8 cellular contexts compared by ENCODE assay signal in the genomic region with DNA sequence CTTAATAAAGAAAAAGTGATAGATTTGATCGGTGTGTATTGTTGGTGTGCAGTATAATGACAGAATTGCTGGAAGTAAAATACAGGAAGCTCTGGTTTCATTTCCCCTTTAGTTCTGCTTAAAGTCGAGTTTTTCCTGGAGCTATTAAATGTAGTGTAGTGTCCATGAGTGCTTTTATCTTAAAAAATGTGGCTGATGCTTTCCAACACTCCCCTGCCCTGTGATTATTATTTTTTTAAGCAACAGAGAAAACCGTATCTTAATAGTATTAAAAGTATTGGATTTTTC. TPM values are rescaled to one million over a fixed set of nuclear protein-coding genes. Genes with fewer than 3 reads are reported as not detected.
DNase-seq lines count a peak whose midpoint lies in the region; ATAC-seq and TF ChIP-seq lines count a peak whose summit lies in the region.

No MANE protein-coding gene starts in this region.

- no peaks in the 10 kb centered on the region for H3K36me3 ChIP-seq in endodermal cell (ENCODE audit: control insufficient read depth, insufficient read depth, low read length)

- H3K27ac Mint-ChIP-seq in endodermal cell (peak overlapping the region; percentile 60), progenitor cell of endocrine pancreas (peak overlapping the region; percentile 95)

- WGBS in endodermal cell (ENCODE audit: insufficient coverage in 1 of 2, insufficient read length in 1 of 2), 2 experiments: 73 to 86% methylated on average over 1 to 2 of the region's 3 CpGs

- H3K4me3 ChIP-seq in endodermal cell (ENCODE audit: low read length): peak overlapping the region; percentile 80

- peak; percentile 6 for ATAC-seq in GM19395 (IDR thresholded peaks at IDR 0.05; ENCODE audit: unreplicated experiment)
- no peak for ATAC-seq in HG03108 (IDR thresholded peaks at IDR 0.05; ENCODE audit: unreplicated experiment)
- no peak for ATAC-seq in HG03280 (IDR thresholded peaks at IDR 0.05; ENCODE audit: unreplicated experiment)

- TF ChIP-seq CTCF in endodermal cell (conservative IDR thresholded peaks at IDR 0.05) (no peak), progenitor cell of endocrine pancreas (IDR thresholded peaks at IDR 0.05; ENCODE audit: unreplicated experiment) (no peak)

- H3K27ac ChIP-seq in endodermal cell (ENCODE audit: low read depth, low read length): no peak overlapping the region

- no peaks in the 10 kb centered on the region for H3K4me1 ChIP-seq in endodermal cell (ENCODE audit: control insufficient read depth, insufficient read depth, low read length)

- peaks cover 11% of the 10 kb centered on the region for H3K27me3 Mint-ChIP-seq in endodermal cell (ENCODE audit: insufficient read depth)
- no peaks in the 10 kb centered on the region for H3K27me3 Mint-ChIP-seq in progenitor cell of endocrine pancreas

- no peaks in the 10 kb centered on the region for H3K9me3 ChIP-seq in endodermal cell (ENCODE audit: control insufficient read depth, low read length)

- H3K27me3 ChIP-seq in endodermal cell (ENCODE audit: control insufficient read depth, insufficient read depth, low read length, poor library complexity, severe bottlenecking): peaks cover 18% of the 10 kb centered on the region

- H3K9me3 Mint-ChIP-seq in endodermal cell (no peaks in the 10 kb centered on the region), progenitor cell of endocrine pancreas (ENCODE audit: low read depth) (no peaks in the 10 kb centered on the region)

- DNase-seq in NOMO-1 treated with dmso at 0.1 percent for 144 hours (lab: John Stamatoyannopoulos, UW; ENCODE audit: unreplicated experiment) (peak; percentile 63), endodermal cell (no peak), progenitor cell of endocrine pancreas (ENCODE audit: low spot score, unreplicated experiment) (no peak), OCI-M2 (lab: John Stamatoyannopoulos, UW; ENCODE audit: unreplicated experiment) (no peak)
- no peak for DNase-seq in activated effector memory CD4-positive, alpha-beta T cell treated with Interleukin-2 at 50 U/mL for 16 hours

- H3K36me3 Mint-ChIP-seq in endodermal cell (ENCODE audit: low read depth) (peaks cover 1% of the 10 kb centered on the region), progenitor cell of endocrine pancreas (ENCODE audit: insufficient read depth) (peaks cover 9% of the 10 kb centered on the region)

- H3K4me1 Mint-ChIP-seq in endodermal cell (peaks cover 5% of the 10 kb centered on the region), progenitor cell of endocrine pancreas (ENCODE audit: low read depth) (peaks cover 17% of the 10 kb centered on the region)

- no peak overlapping the region for H3K9ac ChIP-seq in endodermal cell (ENCODE audit: extremely low read depth, low read length, poor library complexity, severe bottlenecking)

- H3K4me3 Mint-ChIP-seq in endodermal cell: peak overlapping the region; percentile 72
- peak overlapping the region; percentile 89 for H3K4me3 Mint-ChIP-seq in progenitor cell of endocrine pancreas (ENCODE audit: low read depth)

RNA-seq across cellular contexts. Expression of gene LGALS8, which starts 1.1 kb away (rescaled TPM):
- total RNA-seq in endodermal cell (10 to 100 TPM; 11.4 to 15.0 TPM), progenitor cell of endocrine pancreas (27.4 and 27.7 TPM in 2 replicates)
- 18.1 TPM for polyA plus RNA-seq in endodermal cell (2013, experiment 1 of 2)
- polyA plus RNA-seq in endodermal cell (2013, experiment 2 of 2): 13.2 TPM
